Comparison of ENCODE assay signal across 8 cellular contexts in genomic region chr2:190578158-190579057, GRCh38. TPM values are rescaled to one million over a fixed set of nuclear protein-coding genes. Genes with fewer than 3 reads are reported as not detected.
DNase-seq lines count a peak whose midpoint lies in the region; ATAC-seq, FAIRE-seq and TF ChIP-seq lines count a peak whose summit lies in the region.

No MANE protein-coding gene starts in this region.

- H3K4me3 ChIP-seq in muscle layer of colon (ENCODE audit: low read depth in 1 of 2, low read length in 2 of 2), result peak overlapping the region in 1 of 2 donors; percentile 20

- peaks cover 47% of the 10 kb centered on the region for H3K4me1 ChIP-seq in muscle layer of colon (ENCODE audit: insufficient read depth, low read length)

- no peak for FAIRE-seq in GM12892 (lab: Jason Lieb, UNC)

- no peaks in the 10 kb centered on the region for H3K36me3 ChIP-seq in muscle layer of colon (ENCODE audit: insufficient read depth, low read length)

- no peak overlapping the region for H3K9ac ChIP-seq in muscle layer of colon (ENCODE audit: low read length)

- no peaks in the 10 kb centered on the region for H3K9me3 ChIP-seq in muscle layer of colon (ENCODE audit: low read length)

- no peak for TF ChIP-seq POLR2A in GM12892 (IDR thresholded peaks at IDR 0.05; ENCODE audit: low read depth, low read length)

- ATAC-seq in HG03439 (IDR thresholded peaks at IDR 0.05; ENCODE audit: unreplicated experiment), result no peak

- H3K27me3 ChIP-seq in muscle layer of colon (ENCODE audit: control insufficient read depth in 1 of 2, insufficient read depth in 2 of 2, low read length in 2 of 2), result no peaks in the 10 kb centered on the region

- H3K27ac ChIP-seq in muscle layer of colon (ENCODE audit: low read depth, low read length), result peak overlapping the region; percentile 10

- peak; percentile 53 for DNase-seq in GDM1 (lab: John Stamatoyannopoulos, UW)
- DNase-seq in NCI-H1105 (lab: John Stamatoyannopoulos, UW), result peak; percentile 22
- peak; percentile 7 for DNase-seq in cerebellar cortex (ENCODE audit: low spot score)
- no peak for DNase-seq in GM12892 (ENCODE audit: insufficient read length)
- no peak for DNase-seq in central memory CD4-positive, alpha-beta T cell
- no peak for DNase-seq in NCI-H128 (lab: John Stamatoyannopoulos, UW; ENCODE audit: unreplicated experiment)

RNA-seq across cellular contexts. Expression of gene NEMP2, which starts 43.9 kb away (rescaled TPM):
- 8.1 TPM for polyA plus RNA-seq in GM12892 (2012; ENCODE audit: missing spikeins)

Comparison
In these comparisons a context has a peak if more than half of its experiments do, and no peak if none do; other contexts are left out.
1. DNase-seq: peak in GDM1 (single experiment), NCI-H1105 (single experiment) and cerebellar cortex (single experiment); none in GM12892 (single experiment), central memory CD4-positive, alpha-beta T cell (single experiment) and NCI-H128 (single experiment).